1 cellular context compared by ENCODE assay signal in genomic region chr2:156845806-156846558, GRCh38.
TF ChIP-seq lines count a peak whose summit lies in the region.

No MANE protein-coding gene starts in this region.

TF ChIP-seq in H1, 55 proteins besides CTCF, POLR2A, EP300 and RAD21:
- TF ChIP-seq YY1 (IDR thresholded peaks at IDR 0.05; ENCODE audit: low read depth, low read length) (no peak), NANOG (IDR thresholded peaks at IDR 0.05; ENCODE audit: insufficient read depth, low read depth, low read length, poor library complexity, severe bottlenecking) (no peak), KDM4A (IDR thresholded peaks at IDR 0.05; ENCODE audit: low read depth, low read length, severe bottlenecking) (no peak), E2F6 (IDR thresholded peaks at IDR 0.05) (no peak), SRF (IDR thresholded peaks at IDR 0.05; ENCODE audit: low read depth, low read length) (no peak), SIX5 (IDR thresholded peaks at IDR 0.05; ENCODE audit: low read depth, low read length) (no peak), TAF7 (optimal IDR thresholded peaks at IDR 0.05; ENCODE audit: borderline replicate concordance, low read depth, low read length) (no peak), TAF1 (IDR thresholded peaks at IDR 0.05; ENCODE audit: low read depth, low read length) (no peak), TEAD4 (IDR thresholded peaks at IDR 0.05; ENCODE audit: low read depth, low read length) (no peak), ASH2L (IDR thresholded peaks at IDR 0.05; ENCODE audit: low read length) (no peak), EGR1 (IDR thresholded peaks at IDR 0.05; ENCODE audit: borderline replicate concordance, low read depth, low read length) (no peak), CBX5 (IDR thresholded peaks at IDR 0.05; ENCODE audit: low read depth, low read length) (no peak), SP1 (IDR thresholded peaks at IDR 0.05; ENCODE audit: low read depth, low read length) (no peak), CTBP2 (IDR thresholded peaks at IDR 0.05; ENCODE audit: borderline replicate concordance, insufficient read depth, insufficient read length, low read length) (no peak), RBBP5 (IDR thresholded peaks at IDR 0.05; ENCODE audit: borderline replicate concordance, low read depth, low read length) (no peak), CHD2 (IDR thresholded peaks at IDR 0.05; ENCODE audit: low read length) (no peak), POLR2AphosphoS5 (IDR thresholded peaks at IDR 0.05; ENCODE audit: low read depth, low read length) (no peak), SAP30 (IDR thresholded peaks at IDR 0.05; ENCODE audit: insufficient read depth, insufficient replicate concordance, low read length) (no peak), FOSL1 (IDR thresholded peaks at IDR 0.05; ENCODE audit: insufficient read depth, low read depth, low read length) (no peak)
- TF ChIP-seq, protein P1, sequence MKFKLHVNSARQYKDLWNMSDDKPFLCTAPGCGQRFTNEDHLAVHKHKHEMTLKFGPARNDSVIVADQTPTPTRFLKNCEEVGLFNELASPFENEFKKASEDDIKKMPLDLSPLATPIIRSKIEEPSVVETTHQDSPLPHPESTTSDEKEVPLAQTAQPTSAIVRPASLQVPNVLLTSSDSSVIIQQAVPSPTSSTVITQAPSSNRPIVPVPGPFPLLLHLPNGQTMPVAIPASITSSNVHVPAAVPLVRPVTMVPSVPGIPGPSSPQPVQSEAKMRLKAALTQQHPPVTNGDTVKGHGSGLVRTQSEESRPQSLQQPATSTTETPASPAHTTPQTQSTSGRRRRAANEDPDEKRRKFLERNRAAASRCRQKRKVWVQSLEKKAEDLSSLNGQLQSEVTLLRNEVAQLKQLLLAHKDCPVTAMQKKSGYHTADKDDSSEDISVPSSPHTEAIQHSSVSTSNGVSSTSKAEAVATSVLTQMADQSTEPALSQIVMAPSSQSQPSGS (IDR thresholded peaks at IDR 0.05; ENCODE audit: low read length), result no peak
